32 cellular contexts compared by ENCODE assay signal in the genomic region with DNA sequence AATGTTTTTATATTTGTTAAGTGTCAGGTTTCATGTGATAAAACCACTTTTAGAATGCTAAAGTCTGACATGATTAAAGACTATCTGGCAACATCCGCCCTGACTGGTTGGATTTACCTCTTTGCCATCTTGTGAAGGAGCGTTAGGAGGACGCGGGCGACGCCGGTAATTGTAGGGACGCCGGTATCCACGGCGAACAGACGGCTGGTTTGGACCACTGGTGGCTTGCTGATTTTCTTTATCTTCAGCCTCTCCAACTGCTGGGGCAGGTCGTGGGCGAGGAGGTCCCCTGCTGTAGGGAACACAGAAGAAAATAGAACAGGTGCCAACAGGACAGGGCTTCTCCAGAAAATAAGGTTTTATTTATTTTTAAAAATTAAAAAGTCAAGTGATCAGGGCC. TPM values are rescaled to one million over a fixed set of nuclear protein-coding genes. Genes with fewer than 3 reads are reported as not detected.
DNase-seq lines count a peak whose midpoint lies in the region; ATAC-seq, FAIRE-seq and TF ChIP-seq lines count a peak whose summit lies in the region.
"Had no signal": no experiment of that assay in that cellular context is flagged by ENCODE, and none has a peak within 500 bp of the region (broad histone marks: within the 10 kb centered on the region; RNA-seq: fewer than 3 reads in every experiment).

No MANE protein-coding gene starts in this region.

- no peaks in the 10 kb centered on the region for H3K4me1 ChIP-seq in CD4-positive, CD25-positive, alpha-beta regulatory T cell (ENCODE audit: control insufficient read depth, insufficient read depth, low read length, poor library complexity, severe bottlenecking)
- H3K4me1 ChIP-seq in GM12878 (ENCODE audit: control insufficient read depth, insufficient read depth, low read length) = peaks cover 9% of the 10 kb centered on the region; the same call in 1 of the 2 replicates
- H3K4me1 ChIP-seq in uterus = peaks cover 0 to 5% of the 10 kb centered on the region in 2 donors
- H3K4me1 ChIP-seq: adrenal gland, BE2C had no signal

- H3K27ac Mint-ChIP-seq in activated CD4-positive, alpha-beta T cell treated with anti-CD3 and anti-CD28 coated beads for 36 hours = peak overlapping the region; percentile 68
- H3K27ac Mint-ChIP-seq in CD4-positive, CD25-positive, alpha-beta regulatory T cell = peak overlapping the region in 2 of 3 donors; percentile 56 to 62
- H3K27ac Mint-ChIP-seq: nephron had no signal

- no peak overlapping the region for H3K4me3 Mint-ChIP-seq in activated CD4-positive, alpha-beta T cell treated with anti-CD3 and anti-CD28 coated beads for 36 hours
- no peak overlapping the region for H3K4me3 Mint-ChIP-seq in CD4-positive, CD25-positive, alpha-beta regulatory T cell
- H3K4me3 Mint-ChIP-seq: activated B cell treated with CpG ODN at 0.5 μM for 24 hours, nephron had no signal

- no peaks in the 10 kb centered on the region for H3K9me3 ChIP-seq in CD4-positive, CD25-positive, alpha-beta regulatory T cell (ENCODE audit: control insufficient read depth in 2 of 2, low read length in 2 of 2)
- H3K9me3 ChIP-seq in GM12878 (replicated peaks; ENCODE audit: control insufficient read depth, insufficient read depth, low read length) (no peaks in the 10 kb centered on the region), uterus (no peaks in the 10 kb centered on the region)
- H3K9me3 ChIP-seq: adrenal gland, BE2C, esophagus muscularis mucosa, gastroesophageal sphincter, left ventricle myocardium inferior had no signal

- H3K27ac ChIP-seq in CD4-positive, CD25-positive, alpha-beta regulatory T cell (ENCODE audit: insufficient read depth, low read length, poor library complexity, severe bottlenecking) = no peak overlapping the region
- H3K27ac ChIP-seq in GM12878 (ENCODE audit: control insufficient read depth, insufficient read depth) (no peak overlapping the region), uterus (peak overlapping the region in 1 of 2 donors; percentile 40)
- H3K27ac ChIP-seq: adrenal gland, brain microvascular endothelial cell, esophagus muscularis mucosa, gastroesophageal sphincter, HL-60, left ventricle myocardium inferior had no signal

- H3K79me2 ChIP-seq in GM12878 (ENCODE audit: control insufficient read depth, insufficient read depth, low read length) = no peaks in the 10 kb centered on the region

- intact Hi-C loops in activated CD4-positive, alpha-beta T cell treated with anti-CD3 and anti-CD28 coated beads for 36 hours (cut with DNase I, micrococcal nuclease) = no loop called here
- intact Hi-C loops in GM12878 (cut with micrococcal nuclease; ENCODE audit: unreplicated experiment) = no loop called here
- intact Hi-C loops in uterus (cut with DNase I; ENCODE audit: low total_unique reads) = no loop called here

- H3K27me3 ChIP-seq in CD4-positive, CD25-positive, alpha-beta regulatory T cell (ENCODE audit: control insufficient read depth, insufficient read depth, low read length) = no peaks in the 10 kb centered on the region
- H3K27me3 ChIP-seq in GM12878 (replicated peaks in 1 of 2; ENCODE audit: control insufficient read depth in 2 of 2, insufficient read depth in 2 of 2, low read length in 1 of 2) = no peaks in the 10 kb centered on the region
- no peaks in the 10 kb centered on the region for H3K27me3 ChIP-seq in uterus
- H3K27me3 ChIP-seq: adrenal gland, brain microvascular endothelial cell, esophagus muscularis mucosa, gastroesophageal sphincter had no signal

- peaks cover 16% of the 10 kb centered on the region for H3K4me1 Mint-ChIP-seq in activated CD4-positive, alpha-beta T cell treated with anti-CD3 and anti-CD28 coated beads for 36 hours
- peaks cover 5 to 15% (median 9%) of the 10 kb centered on the region in 4 donors for H3K4me1 Mint-ChIP-seq in CD4-positive, CD25-positive, alpha-beta regulatory T cell
- H3K4me1 Mint-ChIP-seq: nephron had no signal

- no peak for TF ChIP-seq EP300 in GM12878 (IDR thresholded peaks at IDR 0.05; ENCODE audit: borderline replicate concordance in 1 of 2, control insufficient read depth in 1 of 2, low read depth in 2 of 2, low read length in 2 of 2)

- TF ChIP-seq POLR2A in GM12878 (IDR thresholded peaks at IDR 0.05; ENCODE audit: low read depth, low read length) (no peak), uterus (IDR thresholded peaks at IDR 0.05) (no peak)

- in situ Hi-C loops in GM12878 (cut with MboI) = no loop called here

- no peaks in the 10 kb centered on the region for H3K36me3 ChIP-seq in CD4-positive, CD25-positive, alpha-beta regulatory T cell (ENCODE audit: control insufficient read depth, insufficient read depth, low read length)
- H3K36me3 ChIP-seq in GM12878 (ENCODE audit: control insufficient read depth in 2 of 2, insufficient read depth in 2 of 2, low read length in 1 of 2) (peaks cover 2 to 37% of the 10 kb centered on the region in 2 experiments), uterus (no peaks in the 10 kb centered on the region)
- H3K36me3 ChIP-seq: BE2C had no signal

- no peak overlapping the region for H3K4me3 ChIP-seq in CD4-positive, CD25-positive, alpha-beta regulatory T cell (ENCODE audit: low read depth, low read length)
- H3K4me3 ChIP-seq in GM12878 (no peak overlapping the region), uterus (no peak overlapping the region)
- H3K4me3 ChIP-seq: adrenal gland, esophagus muscularis mucosa, gastroesophageal sphincter, left ventricle myocardium inferior had no signal

- CTCF ChIA-PET in activated CD4-positive, alpha-beta T cell treated with anti-CD3 and anti-CD28 coated beads for 36 hours (lab: Charles Lee) = no interaction called here
- CTCF ChIA-PET in GM12878 (lab: Yijun Ruan, JAX) = interaction anchor here (0.7 kb wide), 1 partner anchor 48 kb away, joined by 4 read pairs; no protein-coding TSS in a partner anchor

- SMC1A ChIA-PET in GM12878 (lab: Charles Lee; ENCODE audit: uncharacterized antibody, unreplicated experiment) = interaction anchor here (0.9 to 1.1 kb wide), 3 partner anchors 13 to 47 kb away, joined by 3 to 6 read pairs (median 3); no protein-coding TSS in a partner anchor

- peaks cover 57% of the 10 kb centered on the region for H3K36me3 Mint-ChIP-seq in activated CD4-positive, alpha-beta T cell treated with anti-CD3 and anti-CD28 coated beads for 36 hours (ENCODE audit: low read depth)
- H3K36me3 Mint-ChIP-seq in CD4-positive, CD25-positive, alpha-beta regulatory T cell = no peaks in the 10 kb centered on the region

- no TSS peak for BruUV-seq in GM12878 (replicated peaks; lab: Mats Ljungman, UMichigan)

- no peak for TF ChIP-seq CTCF in GM12878 (IDR thresholded peaks at IDR 0.05 in 2 of 3, conservative IDR thresholded peaks at IDR 0.05 in 1 of 3; ENCODE audit: control insufficient read depth in 2 of 3, extremely low read depth in 1 of 3, insufficient read depth in 1 of 3, low read depth in 3 of 3, low read length in 3 of 3)
- TF ChIP-seq CTCF in uterus (IDR thresholded peaks at IDR 0.05) = no peak

- RAD21 ChIA-PET in GM12878 (lab: Charles Lee; ENCODE audit: unreplicated experiment) = interaction anchor here (2.1 to 2.6 kb wide), 2 partner anchors 17 to 22 kb away, joined by 4 to 7 read pairs; a partner anchor contains a TSS

- no peak for ATAC-seq in activated CD4-positive, alpha-beta T cell treated with anti-CD3 and anti-CD28 coated beads for 36 hours
- ATAC-seq in CD4-positive, CD25-positive, alpha-beta regulatory T cell (ENCODE audit: low read depth in 2 of 2) = no peak
- ATAC-seq in GM12878 (no peak), GM18519 (IDR thresholded peaks at IDR 0.05; ENCODE audit: low FRiP score, unreplicated experiment) (no peak)
- ATAC-seq: gastroesophageal sphincter, Right ventricle myocardium inferior had no signal

- no peak for TF ChIP-seq RAD21 in GM12878 (IDR thresholded peaks at IDR 0.05; ENCODE audit: insufficient read depth, low read depth, low read length)

- no peak overlapping the region for H3K9ac ChIP-seq in GM12878 (ENCODE audit: control insufficient read depth, insufficient read depth, low read length)

- H3K4me2 ChIP-seq in GM12878 (ENCODE audit: control insufficient read depth, insufficient read depth) = peak overlapping the region; percentile 50; the same call in 1 of the 2 replicates

- no peak for DNase-seq in activated CD4-positive, alpha-beta T cell treated with anti-CD3 and anti-CD28 coated beads for 36 hours
- no peak for DNase-seq in activated CD4-positive, alpha-beta T cell treated with anti-CD3 and anti-CD28 coated beads, Interleukin-2, amount 50 U/mL, for 48 hours
- no peak for DNase-seq in CD4-positive, CD25-positive, alpha-beta regulatory T cell
- peak; percentile 73 for DNase-seq in NCI-H526 treated with DMSO at 0.1 percent for 48 hours (lab: John Stamatoyannopoulos, UW)
- no peak for DNase-seq in GM12878 (ENCODE audit: low read depth, low spot score)
- no peak for DNase-seq in uterus
- DNase-seq in frontal cortex (ENCODE audit: low spot score in 2 of 2) = no peak
- DNase-seq: activated B cell treated with CpG ODN at 0.5 μM for 24 hours; adrenal gland; BE2C; brain microvascular endothelial cell; COR-L47; DMS79 treated with DMSO at 0.1 percent for 48 hours; effector CD8-positive, alpha-beta T cell; hypothalamus; left ventricle myocardium inferior; midbrain; NCI-H1048; NCI-H226; OCI-M1; retina; small intestine; substantia nigra; T1000 had no signal

- no peaks in the 10 kb centered on the region for H4K20me1 ChIP-seq in GM12878 (ENCODE audit: control insufficient read depth, insufficient read depth)

- 96% methylated on average over 14 of the region's 14 CpGs for WGBS in GM12878 (ENCODE audit: insufficient coverage, insufficient replicate concordance, low lambda C conversion rate, missing lambda C conversion rate)

- POLR2A ChIA-PET in activated CD4-positive, alpha-beta T cell treated with anti-CD3 and anti-CD28 coated beads for 36 hours (lab: Charles Lee) = interaction anchor here (0.7 kb wide), 1 partner anchor 520 kb away, joined by 4 read pairs; no protein-coding TSS in a partner anchor
- POLR2A ChIA-PET in GM12878 (lab: Charles Lee) = interaction anchor here (0.7 kb wide), 1 partner anchor 14 kb away, joined by 6 read pairs; no protein-coding TSS in a partner anchor

- H2AFZ ChIP-seq in GM12878 (ENCODE audit: control insufficient read depth, low read depth, low read length) = 0 out of 2 replicates have a peak overlapping the region, but pooled peaks have one; percentile 44

- H3K9me3 Mint-ChIP-seq in activated CD4-positive, alpha-beta T cell treated with anti-CD3 and anti-CD28 coated beads for 36 hours (ENCODE audit: low read depth) = no peaks in the 10 kb centered on the region
- H3K9me3 Mint-ChIP-seq in CD4-positive, CD25-positive, alpha-beta regulatory T cell = no peaks in the 10 kb centered on the region
- H3K9me3 Mint-ChIP-seq: activated B cell treated with CpG ODN at 0.5 μM for 24 hours, nephron had no signal

- FAIRE-seq in GM12878 (lab: Jason Lieb, UNC) (no peak), frontal cortex (lab: Jason Lieb, UNC) (no peak)
- FAIRE-seq: A204.1, colon, small intestine had no signal

- H3K27me3 Mint-ChIP-seq in activated CD4-positive, alpha-beta T cell treated with anti-CD3 and anti-CD28 coated beads for 36 hours = no peaks in the 10 kb centered on the region
- H3K27me3 Mint-ChIP-seq in CD4-positive, CD25-positive, alpha-beta regulatory T cell = no peaks in the 10 kb centered on the region
- H3K27me3 Mint-ChIP-seq: activated B cell treated with CpG ODN at 0.5 μM for 24 hours had no signal

RNA-seq across cellular contexts. Expression of a gene that starts 21.3 kb away (rescaled TPM):
- total RNA-seq in activated CD4-positive, alpha-beta T cell treated with anti-CD3 and anti-CD28 coated beads for 36 hours = 100 to 1,000 TPM; 157 to 175 TPM
- total RNA-seq in CD4-positive, CD25-positive, alpha-beta regulatory T cell = 12.2 TPM
- polyA plus RNA-seq in CD4-positive, CD25-positive, alpha-beta regulatory T cell = 1 to 10 TPM; 2.3 to 5.2 (median 3.2) TPM
- 110 and 114 TPM in 2 replicates for total RNA-seq in GM12878 (2013; cell fraction: nucleolus; rRNA removed)
- total RNA-seq in GM12878 (2014; rRNA removed) (71.7 and 83.5 TPM in 2 replicates), GM12878 (2014; rRNA removed; fragmentation: Illumina TruSeq; extraction: Trizol) (110 TPM in 2 replicates), GM12878 (2021) (221 and 234 TPM in 2 replicates), uterus (100 to 1,000 TPM in 3 of 4 donors, 10 to 100 TPM in 1; 49.4 to 372 (median 216) TPM), frontal cortex (6.9 TPM)
- polyA plus RNA-seq in GM12878 (2011; ENCODE audit: low read depth) = 46.5 TPM
- polyA plus RNA-seq in GM12878 (2011; rRNA removed) (97.2 and 98.6 TPM in 2 replicates), GM12878 (2014; fragmentation: Illumina TruSeq; extraction: Trizol) (162 and 211 TPM in 2 replicates), GM12878 (2014; fragmentation: Nextera tagmentation; extraction: Ambion mirVana) (100 to 1,000 TPM in 1 of 2 experiments, 10 to 100 TPM in 1; 49.1 to 113 TPM), GM12878 (2014; rRNA removed) (116 and 123 TPM in 2 replicates), GM12878 (2016; fragmentation: Nextera tagmentation; extraction: Ambion mirVana) (100 to 1,000 TPM in 1 of 2 experiments, 10 to 100 TPM in 1; 25.9 to 169 TPM)
- polyA plus RNA-seq in GM12878 (2011; cell fraction: cytosol; rRNA removed) = 115 and 130 TPM in 2 replicates
- polyA plus RNA-seq in GM12878 (2011; cell fraction: nucleus; rRNA removed) = 180 and 225 TPM in 2 replicates
- polyA plus RNA-seq in GM12878 (2012) = 88.0 and 148 TPM in 2 replicates
- polyA minus RNA-seq in GM12878 (2011; rRNA and poly(A)+ RNA removed) = 59.5 and 81.5 TPM in 2 replicates
- polyA minus RNA-seq in GM12878 (2011; cell fraction: cytosol; rRNA and poly(A)+ RNA removed) = 34.6 and 35.9 TPM in 2 replicates
- 102 and 136 TPM in 2 replicates for polyA minus RNA-seq in GM12878 (2011; cell fraction: nucleus; rRNA and poly(A)+ RNA removed)

RNA-seq across cellular contexts. Expression of a gene that starts 28.0 kb away (rescaled TPM):
- not detected for total RNA-seq in activated CD4-positive, alpha-beta T cell treated with anti-CD3 and anti-CD28 coated beads for 36 hours
- total RNA-seq in CD4-positive, CD25-positive, alpha-beta regulatory T cell = not detected
- not detected for polyA plus RNA-seq in CD4-positive, CD25-positive, alpha-beta regulatory T cell
- not detected in 2 replicates for total RNA-seq in GM12878 (2013; cell fraction: nucleolus; rRNA removed)
- total RNA-seq in GM12878 (2014; rRNA removed) (0.71 and 0.73 TPM in 2 replicates), GM12878 (2014; rRNA removed; fragmentation: Illumina TruSeq; extraction: Trizol) (0.97 and 1.1 TPM in 2 replicates), GM12878 (2021) (0.48 and 1.0 TPM in 2 replicates), uterus (1 to 10 TPM in 1 of 4 donors, under 1 TPM in 1, not detected in 2; 0.62 to 2.1 TPM), frontal cortex (2.9 TPM)
- 0.08 TPM for polyA plus RNA-seq in GM12878 (2011; ENCODE audit: low read depth)
- polyA plus RNA-seq in GM12878 (2011; rRNA removed) (not detected in 2 replicates), GM12878 (2014; fragmentation: Illumina TruSeq; extraction: Trizol) (1.2 TPM in 2 replicates), GM12878 (2014; fragmentation: Nextera tagmentation; extraction: Ambion mirVana) (under 1 TPM; 0.73 to 0.87 TPM), GM12878 (2014; rRNA removed) (0.78 and 0.84 TPM in 2 replicates), GM12878 (2016; fragmentation: Nextera tagmentation; extraction: Ambion mirVana) (under 1 TPM; 0.62 to 0.82 TPM)
- not detected in 2 replicates for polyA plus RNA-seq in GM12878 (2011; cell fraction: cytosol; rRNA removed)
- polyA plus RNA-seq in GM12878 (2011; cell fraction: nucleus; rRNA removed) = not detected in 2 replicates
- polyA plus RNA-seq in GM12878 (2012) = 0.12 and 0.94 TPM in 2 replicates
- polyA minus RNA-seq in GM12878 (2011; rRNA and poly(A)+ RNA removed) = not detected in 2 replicates
- polyA minus RNA-seq in GM12878 (2011; cell fraction: cytosol; rRNA and poly(A)+ RNA removed) = not detected in 2 replicates
- polyA minus RNA-seq in GM12878 (2011; cell fraction: nucleus; rRNA and poly(A)+ RNA removed) = not detected in 2 replicates
- total RNA-seq: activated B cell treated with CpG ODN at 0.5 μM for 24 hours, adrenal gland, left ventricle myocardium inferior, Right ventricle myocardium inferior had no signal
